In the genomic region with DNA sequence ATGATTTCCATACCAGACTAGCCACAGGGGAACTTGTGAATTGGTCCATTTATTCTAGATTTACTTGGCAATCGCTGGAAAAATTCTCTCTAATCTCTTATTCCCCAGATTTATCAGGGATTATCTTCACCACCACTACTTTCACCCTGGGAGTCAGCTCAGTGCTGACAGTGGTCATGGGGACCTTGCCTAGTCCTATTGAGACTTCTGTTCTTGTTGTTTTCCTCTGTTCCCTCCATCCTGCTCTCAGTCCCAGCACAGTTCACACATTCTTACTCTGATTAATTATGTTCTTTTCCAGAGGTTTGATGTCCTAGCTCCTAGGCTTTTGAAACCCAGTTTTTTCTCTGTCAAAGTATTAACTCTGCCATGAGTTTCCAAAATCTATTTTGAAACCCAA, we compare ENCODE assay signal across 25 cellular contexts.
"Had no signal": no experiment of that assay in that cellular context is flagged by ENCODE, and none has a peak within 500 bp of the region (broad histone marks: within the 10 kb centered on the region; RNA-seq: fewer than 3 reads in every experiment).

No MANE protein-coding gene starts in this region.

- H3K4me1 ChIP-seq: lower lobe of right lung, neural progenitor cell, parathyroid adenoma, psoas muscle, stomach, testis, thyroid gland, transverse colon, upper lobe of left lung, vagina had no signal

- H3K4me2 ChIP-seq: hepatocyte, neural progenitor cell had no signal

- H3K9me3 ChIP-seq: lower lobe of right lung, neutrophil, psoas muscle, stomach, testis, thyroid gland, transverse colon, upper lobe of left lung, vagina had no signal

- H3K9ac ChIP-seq: neural progenitor cell, parathyroid adenoma had no signal

- H3K79me2 ChIP-seq: hepatocyte, parathyroid adenoma had no signal

- ATAC-seq: lower lobe of right lung; naive thymus-derived CD8-positive, alpha-beta T cell; sciatic nerve; stimulated activated naive B cell treated with anti-CD40 and anti-IgM and Interleukin-4, amounts not matched to agents 10 μg/mL and 1 μg/mL and 100 μg/mL, for 72 hours; stimulated activated naive CD8-positive, alpha-beta T cell treated with anti-CD3 and anti-CD28 coated beads, Interleukin-15, Interleukin-2, amounts not matched to agents 100 U/mL and 50 U/mL, for 24 hours had no signal

- H3K4me3 ChIP-seq: hepatocyte, lower lobe of right lung, neural progenitor cell, psoas muscle, skin epidermis, stomach, testis, thyroid gland, transverse colon, upper lobe of left lung, vagina had no signal

- H3K27me3 ChIP-seq: hepatocyte, neural progenitor cell, neutrophil, stomach, testis, thyroid gland, transverse colon, upper lobe of left lung, vagina had no signal

- H2AFZ ChIP-seq: hepatocyte, neural progenitor cell, parathyroid adenoma had no signal

- H3K36me3 ChIP-seq: lower lobe of right lung, neural progenitor cell, neutrophil, stomach, thyroid gland, transverse colon, upper lobe of left lung, vagina had no signal

- H3K27ac ChIP-seq: hepatocyte, lower lobe of right lung, neural progenitor cell, neutrophil, parathyroid adenoma, psoas muscle, skin epidermis, stomach, testis, thyroid gland, transverse colon, upper lobe of left lung, vagina had no signal

- DNase-seq: islet precursor cell; lower lobe of right lung; mammary epithelial cell; mesenchymal stem cell; naive thymus-derived CD8-positive, alpha-beta T cell; occipital lobe; psoas muscle; stimulated activated CD4-positive, alpha-beta T cell treated with anti-CD3 and anti-CD28 coated beads, Interleukin-12 subunit alpha, Interleukin-12 subunit beta, amount 100 ng/mL, for 4 hours; stimulated activated CD4-positive, alpha-beta T cell treated with anti-CD3 and anti-CD28 coated beads, Interleukin-15, amount 100 ng/mL, for 24 hours; stimulated activated CD4-positive, alpha-beta T cell treated with anti-CD3 and anti-CD28 coated beads, Interleukin-2, amount 100 ng/mL, for 24 hours; stimulated activated CD4-positive, alpha-beta T cell treated with anti-CD3 and anti-CD28 coated beads, Interleukin-4, amount 100 ng/mL, for 1 hour; stimulated activated naive B cell treated with anti-CD40 and anti-IgM and Interleukin-4, amounts not matched to agents 10 μg/mL and 1 μg/mL and 100 μg/mL, for 72 hours; stimulated activated naive CD8-positive, alpha-beta T cell treated with anti-CD3 and anti-CD28 coated beads, Interleukin-15, Interleukin-2, amounts not matched to agents 100 U/mL and 50 U/mL, for 24 hours; stomach; testis; thyroid gland; transverse colon; upper lobe of left lung had no signal
